7 cellular contexts compared by ENCODE assay signal in the genomic region with DNA sequence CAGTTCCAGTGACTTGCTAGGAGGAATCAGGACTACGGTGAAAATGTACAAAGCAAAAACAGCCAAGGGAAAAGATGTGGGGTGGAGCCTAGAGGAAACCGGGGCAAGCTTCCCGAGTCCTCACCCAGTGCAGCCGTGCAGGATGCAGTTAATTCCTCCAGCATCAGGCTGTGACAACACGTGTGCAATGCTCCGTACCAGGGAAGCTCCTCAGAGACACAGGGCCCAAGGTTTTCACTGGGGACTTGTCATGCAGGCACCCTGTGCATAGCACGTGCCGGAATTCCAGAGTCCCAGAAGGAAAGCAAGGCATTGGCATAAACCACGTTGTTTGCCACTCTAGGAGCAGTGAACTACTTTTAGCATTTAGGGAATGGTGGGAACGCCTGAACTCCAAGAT. TPM values are rescaled to one million over a fixed set of nuclear protein-coding genes. Genes with fewer than 3 reads are reported as not detected.
DNase-seq lines count a peak whose midpoint lies in the region; ATAC-seq and TF ChIP-seq lines count a peak whose summit lies in the region.
"Not testable (repeated sequence)": the region's sequence is repeated elsewhere in the genome, so short reads cannot be mapped to it uniquely, and the experiment has no call there.

No MANE protein-coding gene starts in this region.

- H3K9me3 ChIP-seq in left ventricle myocardium inferior (replicated peaks); gastrocnemius medialis: not testable (repeated sequence)

- not testable (repeated sequence) for DNase-seq in GM23338 (ENCODE audit: low spot score); left ventricle myocardium inferior
- DNase-seq in SK-MEL-5 (ENCODE audit: low read depth, low spot score) (peak; percentile 68), dermis blood vessel endothelial cell (peak; percentile 19), fibroblast of the aortic adventitia (ENCODE audit: low read depth) (peak; percentile 9), occipital lobe (lab: John Stamatoyannopoulos, UW) (peak; percentile 27), gastrocnemius medialis (peak in 1 of 2 donors; percentile 51)

- not testable (repeated sequence) for H3K36me3 ChIP-seq in GM23338 (ENCODE audit: insufficient read depth); left ventricle myocardium inferior; gastrocnemius medialis

- not testable (repeated sequence) for H3K9me3 Mint-ChIP-seq in GM23338

- H2AFZ ChIP-seq in GM23338: not testable (repeated sequence)

- not testable (repeated sequence) for H3K4me3 ChIP-seq in GM23338, left ventricle myocardium inferior, gastrocnemius medialis
- peak overlapping the region; percentile 28 for H3K4me3 ChIP-seq in fibroblast of the aortic adventitia (ENCODE audit: low read depth, low read length)

- peaks cover 83% of the 10 kb centered on the region for H3K79me2 ChIP-seq in GM23338 (replicated peaks; ENCODE audit: insufficient read depth)

- intact Hi-C loops in left ventricle myocardium inferior (cut with micrococcal nuclease); gastrocnemius medialis (cut with DNase I; ENCODE audit: low total_unique reads): not testable (repeated sequence)

- H3K27ac Mint-ChIP-seq in GM23338: not testable (repeated sequence)

- H3K9me2 ChIP-seq in GM23338 (ENCODE audit: insufficient read depth): not testable (repeated sequence)

- H3K27me3 Mint-ChIP-seq in GM23338 (ENCODE audit: insufficient read depth, low read depth, poor library complexity): not testable (repeated sequence)

- H3K27ac ChIP-seq in GM23338 (ENCODE audit: low read depth): not testable (repeated sequence)
- peak overlapping the region; percentile 32 for H3K27ac ChIP-seq in left ventricle myocardium inferior (replicated peaks)
- peak overlapping the region in 3 of 4 donors; percentile 3 to 61 (median 40) for H3K27ac ChIP-seq in gastrocnemius medialis

- H3K4me1 ChIP-seq in GM23338 (ENCODE audit: insufficient read depth) (peaks cover 18% of the 10 kb centered on the region), left ventricle myocardium inferior (peaks cover 25% of the 10 kb centered on the region), gastrocnemius medialis (peaks cover 19 to 25% of the 10 kb centered on the region in 2 donors)

- H3K36me3 Mint-ChIP-seq in GM23338 (ENCODE audit: low read depth): not testable (repeated sequence)

- H3K4me1 Mint-ChIP-seq in GM23338: peaks cover 16% of the 10 kb centered on the region

- not testable (repeated sequence) for TF ChIP-seq POLR2A in gastrocnemius medialis (IDR thresholded peaks at IDR 0.05)

- H3F3A ChIP-seq in GM23338 (replicated peaks; ENCODE audit: low read depth): not testable (repeated sequence)

- not testable (repeated sequence) for H3K4me3 Mint-ChIP-seq in GM23338

- in situ Hi-C loops in SK-MEL-5 (cut with HindIII; ENCODE audit: low pct_unique_long_range_greater_than_20kb, low sequenced_read_pairs); gastrocnemius medialis (cut with MboI; ENCODE audit: low sequenced_read_pairs in 4 of 4): not testable (repeated sequence)

- ATAC-seq in GM23338: peak; percentile 35; the same call in 2 of the 3 replicates
- peak; percentile 44 to 73 for ATAC-seq in gastrocnemius medialis

- not testable (repeated sequence) for H3K27me3 ChIP-seq in GM23338 (ENCODE audit: insufficient read depth); left ventricle myocardium inferior (ENCODE audit: low read depth); gastrocnemius medialis

- not testable (repeated sequence) for H3K4me2 ChIP-seq in GM23338

- H4K20me1 ChIP-seq in GM23338 (replicated peaks; ENCODE audit: insufficient read depth): peaks cover 18% of the 10 kb centered on the region

- TF ChIP-seq CTCF in GM23338 (conservative IDR thresholded peaks at IDR 0.05; ENCODE audit: low read depth in 2 of 2); fibroblast of the aortic adventitia (IDR thresholded peaks at IDR 0.05; ENCODE audit: insufficient read depth, low read length); left ventricle myocardium inferior (IDR thresholded peaks at IDR 0.05; ENCODE audit: borderline replicate concordance); gastrocnemius medialis (IDR thresholded peaks at IDR 0.05 in 4 of 5, conservative IDR thresholded peaks at IDR 0.05 in 1 of 5): not testable (repeated sequence)

RNA-seq across cellular contexts. Expression of a gene that starts 6.6 kb away (rescaled TPM):
- 30.1 TPM in 2 replicates for total RNA-seq in GM23338 (2014; rRNA removed; shearing (Covaris generic))
- 24.7 and 27.7 TPM in 2 replicates for polyA plus RNA-seq in GM23338 (2016; fragmentation: Nextera tagmentation; extraction: Ambion mirVana)
- total RNA-seq in SK-MEL-5 (2014; rRNA removed; shearing (Covaris generic)): 13.7 and 23.2 TPM in 2 replicates
- polyA plus RNA-seq in SK-MEL-5 (2015; cell fraction: cytosol; rRNA removed): 20.7 and 26.0 TPM in 2 replicates
- 21.0 and 26.0 TPM in 2 replicates for polyA plus RNA-seq in SK-MEL-5 (2015; cell fraction: nucleus; rRNA removed)
- total RNA-seq in dermis blood vessel endothelial cell: 4.3 and 10.0 TPM in 2 replicates
- total RNA-seq in fibroblast of the aortic adventitia (ENCODE audit: low replicate concordance): 3.0 and 10.3 TPM in 2 replicates
- 9.0 TPM for total RNA-seq in left ventricle myocardium inferior
- total RNA-seq in occipital lobe: 55.2 TPM
- 1 to 10 TPM; 2.4 to 8.2 (median 5.5) TPM for total RNA-seq in gastrocnemius medialis
